Comparison of ENCODE assay signal across 15 cellular contexts in the genomic region with DNA sequence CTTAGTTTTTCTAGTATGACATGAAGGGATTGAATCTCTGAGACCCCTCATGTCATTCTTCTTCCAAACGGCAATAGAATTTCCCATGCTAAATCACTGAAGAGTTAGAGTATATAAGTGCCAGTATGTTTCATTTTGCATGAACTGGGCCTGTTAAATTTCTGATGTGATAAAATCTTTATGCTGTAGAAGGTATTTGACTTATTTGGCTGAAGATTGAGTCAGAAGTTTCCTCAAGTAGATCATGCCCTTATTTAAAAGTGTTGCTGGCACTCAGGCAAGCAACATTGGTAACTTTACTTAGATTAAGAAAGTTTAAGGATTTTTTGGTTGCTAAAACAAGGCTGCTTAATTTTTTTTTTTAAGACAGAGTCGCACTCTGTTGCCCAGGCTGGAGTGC. TPM values are rescaled to one million over a fixed set of nuclear protein-coding genes. Genes with fewer than 3 reads are reported as not detected.
DNase-seq lines count a peak whose midpoint lies in the region; ATAC-seq, FAIRE-seq and TF ChIP-seq lines count a peak whose summit lies in the region.
"Had no signal": no experiment of that assay in that cellular context is flagged by ENCODE, and none has a peak within 500 bp of the region (broad histone marks: within the 10 kb centered on the region; RNA-seq: fewer than 3 reads in every experiment).

No MANE protein-coding gene starts in this region.

- intact Hi-C loops in GM12878 (cut with micrococcal nuclease; ENCODE audit: unreplicated experiment) (no loop called here), posterior vena cava (cut with DNase I) (no loop called here)

- no peak for TF ChIP-seq CTCF in OCI-LY3 (IDR thresholded peaks at IDR 0.05; ENCODE audit: low read depth, low read length)
- no peak for TF ChIP-seq CTCF in GM12878 (IDR thresholded peaks at IDR 0.05 in 2 of 3, conservative IDR thresholded peaks at IDR 0.05 in 1 of 3; ENCODE audit: control insufficient read depth in 2 of 3, extremely low read depth in 1 of 3, insufficient read depth in 1 of 3, low read depth in 3 of 3, low read length in 3 of 3)

- H3K27me3 ChIP-seq in OCI-LY3 (ENCODE audit: low read depth, low read length) (no peaks in the 10 kb centered on the region), GM12878 (replicated peaks in 1 of 2; ENCODE audit: control insufficient read depth in 2 of 2, insufficient read depth in 2 of 2, low read length in 1 of 2) (no peaks in the 10 kb centered on the region)
- H3K27me3 ChIP-seq: SJSA1 had no signal

- peaks cover 42% of the 10 kb centered on the region for H3K79me2 ChIP-seq in OCI-LY3 (ENCODE audit: low read length)
- peaks cover 57% of the 10 kb centered on the region for H3K79me2 ChIP-seq in GM12878 (ENCODE audit: control insufficient read depth, insufficient read depth, low read length)

- TF ChIP-seq EP300 in GM12878 (IDR thresholded peaks at IDR 0.05; ENCODE audit: borderline replicate concordance in 1 of 2, control insufficient read depth in 1 of 2, low read depth in 2 of 2, low read length in 2 of 2) = no peak

- BruUV-seq in GM12878 (replicated peaks; lab: Mats Ljungman, UMichigan) = no TSS peak

- TF ChIP-seq POLR2A in GM12891 (IDR thresholded peaks at IDR 0.05; ENCODE audit: low read depth, low read length) (no peak), GM12878 (IDR thresholded peaks at IDR 0.05; ENCODE audit: low read depth, low read length) (no peak)

- H3K4me2 ChIP-seq in OCI-LY3 (ENCODE audit: low read length) (peak overlapping the region; percentile 40), GM12878 (ENCODE audit: control insufficient read depth, insufficient read depth) (peak overlapping the region; percentile 59)

- H2AFZ ChIP-seq in OCI-LY3 (ENCODE audit: low read depth, low read length) = no peak overlapping the region
- H2AFZ ChIP-seq in GM12878 (ENCODE audit: control insufficient read depth, low read depth, low read length) = no peak overlapping the region

- RAD21 ChIA-PET in GM12878 (lab: Charles Lee; ENCODE audit: unreplicated experiment) = no interaction called here

- SMC1A ChIA-PET in GM12878 (lab: Charles Lee; ENCODE audit: uncharacterized antibody, unreplicated experiment) = interaction anchor here (1.6 kb wide), 1 partner anchor 17 kb away, joined by 3 read pairs; no protein-coding TSS in a partner anchor

- H4K20me1 ChIP-seq in OCI-LY3 (ENCODE audit: insufficient read depth, low read length) = peaks cover 74% of the 10 kb centered on the region
- no peaks in the 10 kb centered on the region for H4K20me1 ChIP-seq in GM12878 (ENCODE audit: control insufficient read depth, insufficient read depth)

- in situ Hi-C loops in GM12878 (cut with MboI) = no loop called here

- H3K36me3 ChIP-seq in OCI-LY3 (replicated peaks; ENCODE audit: low read depth, low read length) = peaks cover 13% of the 10 kb centered on the region
- peaks cover 3 to 15% of the 10 kb centered on the region in 2 experiments for H3K36me3 ChIP-seq in GM12878 (ENCODE audit: control insufficient read depth in 2 of 2, insufficient read depth in 2 of 2, low read length in 1 of 2)
- H3K36me3 ChIP-seq: HAP-1 had no signal

- no peak for ATAC-seq in GM12878
- ATAC-seq: Panc1 had no signal

- no peak overlapping the region for H3K9ac ChIP-seq in OCI-LY3 (ENCODE audit: low read length)
- no peak overlapping the region for H3K9ac ChIP-seq in GM12878 (ENCODE audit: control insufficient read depth, insufficient read depth, low read length)

- CTCF ChIA-PET in GM12878 (lab: Yijun Ruan, JAX) = interaction anchor here (0.7 kb wide), 1 partner anchor 558 kb away, joined by 3 read pairs; no protein-coding TSS in a partner anchor

- no peak overlapping the region for H3K27ac ChIP-seq in OCI-LY3 (ENCODE audit: low read length)
- peak overlapping the region; percentile 27; the same call in 1 of the 2 replicates for H3K27ac ChIP-seq in GM12878 (ENCODE audit: control insufficient read depth, insufficient read depth)
- H3K27ac ChIP-seq: SJSA1 had no signal

- TF ChIP-seq RAD21 in GM12878 (IDR thresholded peaks at IDR 0.05; ENCODE audit: insufficient read depth, low read depth, low read length) = no peak

- FAIRE-seq in GM12891 (lab: Jason Lieb, UNC) (peak; percentile 20), GM12878 (lab: Jason Lieb, UNC) (no peak)

- 53% methylated on average over 2 of the region's 2 CpGs for WGBS in GM12878 (ENCODE audit: insufficient coverage, insufficient replicate concordance, low lambda C conversion rate, missing lambda C conversion rate)

- no peak for DNase-seq in GM12891 (ENCODE audit: insufficient read length, low spot score)
- no peak for DNase-seq in GM12878 (ENCODE audit: low read depth, low spot score)
- no peak for DNase-seq in posterior vena cava (ENCODE audit: low spot score)
- no peak for DNase-seq in NK-92 treated with Interleukin-12 subunit alpha and Interleukin-12 subunit beta, amount 100 ng/mL, for 24 hours (lab: John Stamatoyannopoulos, UW)
- no peak for DNase-seq in activated CD8-positive, alpha-beta memory T cell treated with anti-CD3 and anti-CD28 coated beads, Interleukin-2, amount 50 U/mL, for 48 hours
- DNase-seq in NK-92 (lab: John Stamatoyannopoulos, UW; ENCODE audit: unreplicated experiment) = no peak
- DNase-seq: ACHN, COR-L47, NCI-H1105, NCI-H2081 treated with DMSO at 0.1 percent for 48 hours, NCI-H748 treated with DMSO at 0.1 percent for 48 hours had no signal

- POLR2A ChIA-PET in GM12878 (lab: Charles Lee) = no interaction called here

- H3K9me3 ChIP-seq in OCI-LY3 (ENCODE audit: insufficient read depth, low read length) (no peaks in the 10 kb centered on the region), GM12878 (replicated peaks; ENCODE audit: control insufficient read depth, insufficient read depth, low read length) (no peaks in the 10 kb centered on the region)
- H3K9me3 ChIP-seq: HAP-1, SJSA1 had no signal

- no peak overlapping the region for H3K4me3 ChIP-seq in OCI-LY3 (ENCODE audit: low read length)
- 0 out of 2 replicates have a peak overlapping the region, but pooled peaks have one; percentile 13 for H3K4me3 ChIP-seq in GM12878
- H3K4me3 ChIP-seq: HAP-1, SJSA1 had no signal

- H3K4me1 ChIP-seq in OCI-LY3 (ENCODE audit: low read length) (peaks cover 56% of the 10 kb centered on the region), GM12878 (ENCODE audit: control insufficient read depth, insufficient read depth, low read length) (peaks cover 43% of the 10 kb centered on the region)
- H3K4me1 ChIP-seq: HAP-1, SJSA1 had no signal

RNA-seq across cellular contexts. Expression of a gene that starts 13.3 kb away (rescaled TPM):
- 8.3 TPM for polyA plus RNA-seq in GM12891 (2012; ENCODE audit: low read depth, missing spikeins)
- 65.7 and 71.1 TPM in 2 replicates for total RNA-seq in GM12878 (2013; cell fraction: nucleolus; rRNA removed)
- total RNA-seq in GM12878 (2014; rRNA removed) = 15.2 and 18.0 TPM in 2 replicates
- 23.0 and 23.3 TPM in 2 replicates for total RNA-seq in GM12878 (2014; rRNA removed; fragmentation: Illumina TruSeq; extraction: Trizol)
- total RNA-seq in GM12878 (2021) = 17.0 and 17.5 TPM in 2 replicates
- 7.1 TPM for polyA plus RNA-seq in GM12878 (2011; ENCODE audit: low read depth)
- polyA plus RNA-seq in GM12878 (2011; rRNA removed) = 24.3 and 30.4 TPM in 2 replicates
- 12.7 and 14.3 TPM in 2 replicates for polyA plus RNA-seq in GM12878 (2011; cell fraction: cytosol; rRNA removed)
- 9.5 and 10.7 TPM in 2 replicates for polyA plus RNA-seq in GM12878 (2011; cell fraction: nucleus; rRNA removed)
- polyA plus RNA-seq in GM12878 (2012) = 9.9 and 11.2 TPM in 2 replicates
- polyA plus RNA-seq in GM12878 (2014; fragmentation: Illumina TruSeq; extraction: Trizol) = 19.2 and 23.8 TPM in 2 replicates
- polyA plus RNA-seq in GM12878 (2014; fragmentation: Nextera tagmentation; extraction: Ambion mirVana) = 1 to 10 TPM; 7.8 to 8.9 TPM
- polyA plus RNA-seq in GM12878 (2014; rRNA removed) = 10.3 and 11.7 TPM in 2 replicates
- 10 to 100 TPM; 12.9 to 14.2 TPM for polyA plus RNA-seq in GM12878 (2016; fragmentation: Nextera tagmentation; extraction: Ambion mirVana)
- 29.3 and 33.2 TPM in 2 replicates for polyA minus RNA-seq in GM12878 (2011; rRNA and poly(A)+ RNA removed)
- polyA minus RNA-seq in GM12878 (2011; cell fraction: cytosol; rRNA and poly(A)+ RNA removed) = 7.4 and 8.7 TPM in 2 replicates
- 21.9 and 29.9 TPM in 2 replicates for polyA minus RNA-seq in GM12878 (2011; cell fraction: nucleus; rRNA and poly(A)+ RNA removed)
- total RNA-seq in posterior vena cava = 10 to 100 TPM; 27.9 to 32.3 TPM

RNA-seq across cellular contexts. Expression of a gene that starts 29.8 kb away (rescaled TPM):
- 26.0 TPM for polyA plus RNA-seq in GM12891 (2012; ENCODE audit: low read depth, missing spikeins)
- 51.7 and 53.8 TPM in 2 replicates for total RNA-seq in GM12878 (2013; cell fraction: nucleolus; rRNA removed)
- total RNA-seq in GM12878 (2014; rRNA removed) (41.1 and 42.5 TPM in 2 replicates), GM12878 (2014; rRNA removed; fragmentation: Illumina TruSeq; extraction: Trizol) (23.7 and 24.1 TPM in 2 replicates), GM12878 (2021) (25.2 and 29.8 TPM in 2 replicates), posterior vena cava (10 to 100 TPM; 15.5 to 17.4 TPM)
- polyA plus RNA-seq in GM12878 (2011; ENCODE audit: low read depth) = 20.3 TPM
- polyA plus RNA-seq in GM12878 (2011; rRNA removed) (50.8 and 62.5 TPM in 2 replicates), GM12878 (2014; fragmentation: Illumina TruSeq; extraction: Trizol) (24.8 and 25.7 TPM in 2 replicates), GM12878 (2014; fragmentation: Nextera tagmentation; extraction: Ambion mirVana) (10 to 100 TPM in 1 of 2 experiments, 1 to 10 TPM in 1; 7.0 to 13.3 TPM), GM12878 (2014; rRNA removed) (46.5 and 51.5 TPM in 2 replicates), GM12878 (2016; fragmentation: Nextera tagmentation; extraction: Ambion mirVana) (10 to 100 TPM; 42.5 TPM)
- polyA plus RNA-seq in GM12878 (2011; cell fraction: cytosol; rRNA removed) = 32.4 and 42.5 TPM in 2 replicates
- polyA plus RNA-seq in GM12878 (2011; cell fraction: nucleus; rRNA removed) = 45.5 and 54.7 TPM in 2 replicates
- polyA plus RNA-seq in GM12878 (2012) = 22.4 and 25.5 TPM in 2 replicates
- polyA minus RNA-seq in GM12878 (2011; rRNA and poly(A)+ RNA removed) = 16.2 and 20.9 TPM in 2 replicates
- polyA minus RNA-seq in GM12878 (2011; cell fraction: cytosol; rRNA and poly(A)+ RNA removed) = 14.8 and 16.3 TPM in 2 replicates
- 21.8 and 38.5 TPM in 2 replicates for polyA minus RNA-seq in GM12878 (2011; cell fraction: nucleus; rRNA and poly(A)+ RNA removed)

RNA-seq across cellular contexts. Expression of a gene that starts 58.0 kb away (rescaled TPM):
- polyA plus RNA-seq in GM12891 (2012; ENCODE audit: low read depth, missing spikeins) = 4.9 TPM
- 4.0 and 4.2 TPM in 2 replicates for total RNA-seq in GM12878 (2013; cell fraction: nucleolus; rRNA removed)
- total RNA-seq in GM12878 (2014; rRNA removed) = 11.3 and 11.5 TPM in 2 replicates
- 3.1 and 3.4 TPM in 2 replicates for total RNA-seq in GM12878 (2014; rRNA removed; fragmentation: Illumina TruSeq; extraction: Trizol)
- 7.9 and 8.3 TPM in 2 replicates for total RNA-seq in GM12878 (2021)
- 0.73 TPM for polyA plus RNA-seq in GM12878 (2011; ENCODE audit: low read depth)
- 1.2 and 1.5 TPM in 2 replicates for polyA plus RNA-seq in GM12878 (2011; rRNA removed)
- 1.3 and 1.7 TPM in 2 replicates for polyA plus RNA-seq in GM12878 (2011; cell fraction: cytosol; rRNA removed)
- 3.6 and 4.2 TPM in 2 replicates for polyA plus RNA-seq in GM12878 (2011; cell fraction: nucleus; rRNA removed)
- polyA plus RNA-seq in GM12878 (2012) = 2.5 and 3.2 TPM in 2 replicates
- polyA plus RNA-seq in GM12878 (2014; fragmentation: Illumina TruSeq; extraction: Trizol) = 1.2 and 1.9 TPM in 2 replicates
- 1 to 10 TPM in 1 of 2 experiments, under 1 TPM in 1; 0.55 to 1.2 TPM for polyA plus RNA-seq in GM12878 (2014; fragmentation: Nextera tagmentation; extraction: Ambion mirVana)
- 8.8 and 9.4 TPM in 2 replicates for polyA plus RNA-seq in GM12878 (2014; rRNA removed)
- polyA plus RNA-seq in GM12878 (2016; fragmentation: Nextera tagmentation; extraction: Ambion mirVana) = 10 to 100 TPM; 10.9 to 11.7 TPM
- 0.93 and 1.1 TPM in 2 replicates for polyA minus RNA-seq in GM12878 (2011; rRNA and poly(A)+ RNA removed)
- 0.53 and 0.62 TPM in 2 replicates for polyA minus RNA-seq in GM12878 (2011; cell fraction: cytosol; rRNA and poly(A)+ RNA removed)
- polyA minus RNA-seq in GM12878 (2011; cell fraction: nucleus; rRNA and poly(A)+ RNA removed) = 2.3 and 2.4 TPM in 2 replicates
- total RNA-seq in posterior vena cava = under 1 TPM; 0.38 to 0.74 TPM
